Comparison of ENCODE assay signal across 1 cellular context in the genomic region with DNA sequence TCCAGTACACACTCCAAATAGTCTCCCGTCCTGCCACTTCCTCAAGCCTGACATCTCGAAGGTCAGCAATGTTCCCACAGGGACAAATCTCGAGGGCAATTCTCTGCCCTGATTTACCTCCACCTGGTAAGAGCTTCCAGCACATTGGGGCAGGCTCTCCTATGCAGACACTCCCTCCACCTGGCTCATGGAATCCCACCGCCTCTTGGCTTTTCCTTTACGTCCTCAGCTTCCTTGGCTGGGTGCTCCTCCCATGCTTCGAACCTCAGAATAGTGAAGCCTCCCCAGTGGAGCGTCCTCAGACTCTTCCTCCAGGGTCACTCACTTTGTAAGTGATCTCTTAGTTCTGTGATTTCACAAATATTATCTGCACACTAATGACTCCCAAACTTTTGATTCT.
TF ChIP-seq lines count a peak whose summit lies in the region.

No MANE protein-coding gene starts in this region.

TF ChIP-seq in GM23338, 12 proteins besides CTCF, POLR2A, EP300 and RAD21 (continued from another document):
- TF ChIP-seq, protein P1, sequence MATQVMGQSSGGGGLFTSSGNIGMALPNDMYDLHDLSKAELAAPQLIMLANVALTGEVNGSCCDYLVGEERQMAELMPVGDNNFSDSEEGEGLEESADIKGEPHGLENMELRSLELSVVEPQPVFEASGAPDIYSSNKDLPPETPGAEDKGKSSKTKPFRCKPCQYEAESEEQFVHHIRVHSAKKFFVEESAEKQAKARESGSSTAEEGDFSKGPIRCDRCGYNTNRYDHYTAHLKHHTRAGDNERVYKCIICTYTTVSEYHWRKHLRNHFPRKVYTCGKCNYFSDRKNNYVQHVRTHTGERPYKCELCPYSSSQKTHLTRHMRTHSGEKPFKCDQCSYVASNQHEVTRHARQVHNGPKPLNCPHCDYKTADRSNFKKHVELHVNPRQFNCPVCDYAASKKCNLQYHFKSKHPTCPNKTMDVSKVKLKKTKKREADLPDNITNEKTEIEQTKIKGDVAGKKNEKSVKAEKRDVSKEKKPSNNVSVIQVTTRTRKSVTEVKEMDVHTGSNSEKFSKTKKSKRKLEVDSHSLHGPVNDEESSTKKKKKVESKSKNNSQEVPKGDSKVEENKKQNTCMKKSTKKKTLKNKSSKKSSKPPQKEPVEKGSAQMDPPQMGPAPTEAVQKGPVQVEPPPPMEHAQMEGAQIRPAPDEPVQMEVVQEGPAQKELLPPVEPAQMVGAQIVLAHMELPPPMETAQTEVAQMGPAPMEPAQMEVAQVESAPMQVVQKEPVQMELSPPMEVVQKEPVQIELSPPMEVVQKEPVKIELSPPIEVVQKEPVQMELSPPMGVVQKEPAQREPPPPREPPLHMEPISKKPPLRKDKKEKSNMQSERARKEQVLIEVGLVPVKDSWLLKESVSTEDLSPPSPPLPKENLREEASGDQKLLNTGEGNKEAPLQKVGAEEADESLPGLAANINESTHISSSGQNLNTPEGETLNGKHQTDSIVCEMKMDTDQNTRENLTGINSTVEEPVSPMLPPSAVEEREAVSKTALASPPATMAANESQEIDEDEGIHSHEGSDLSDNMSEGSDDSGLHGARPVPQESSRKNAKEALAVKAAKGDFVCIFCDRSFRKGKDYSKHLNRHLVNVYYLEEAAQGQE (IDR thresholded peaks at IDR 0.05; ENCODE audit: unreplicated experiment), result no peak
- no peak for TF ChIP-seq EZH2phosphoT487 (IDR thresholded peaks at IDR 0.05; ENCODE audit: unreplicated experiment)
- TF ChIP-seq, protein P2, sequence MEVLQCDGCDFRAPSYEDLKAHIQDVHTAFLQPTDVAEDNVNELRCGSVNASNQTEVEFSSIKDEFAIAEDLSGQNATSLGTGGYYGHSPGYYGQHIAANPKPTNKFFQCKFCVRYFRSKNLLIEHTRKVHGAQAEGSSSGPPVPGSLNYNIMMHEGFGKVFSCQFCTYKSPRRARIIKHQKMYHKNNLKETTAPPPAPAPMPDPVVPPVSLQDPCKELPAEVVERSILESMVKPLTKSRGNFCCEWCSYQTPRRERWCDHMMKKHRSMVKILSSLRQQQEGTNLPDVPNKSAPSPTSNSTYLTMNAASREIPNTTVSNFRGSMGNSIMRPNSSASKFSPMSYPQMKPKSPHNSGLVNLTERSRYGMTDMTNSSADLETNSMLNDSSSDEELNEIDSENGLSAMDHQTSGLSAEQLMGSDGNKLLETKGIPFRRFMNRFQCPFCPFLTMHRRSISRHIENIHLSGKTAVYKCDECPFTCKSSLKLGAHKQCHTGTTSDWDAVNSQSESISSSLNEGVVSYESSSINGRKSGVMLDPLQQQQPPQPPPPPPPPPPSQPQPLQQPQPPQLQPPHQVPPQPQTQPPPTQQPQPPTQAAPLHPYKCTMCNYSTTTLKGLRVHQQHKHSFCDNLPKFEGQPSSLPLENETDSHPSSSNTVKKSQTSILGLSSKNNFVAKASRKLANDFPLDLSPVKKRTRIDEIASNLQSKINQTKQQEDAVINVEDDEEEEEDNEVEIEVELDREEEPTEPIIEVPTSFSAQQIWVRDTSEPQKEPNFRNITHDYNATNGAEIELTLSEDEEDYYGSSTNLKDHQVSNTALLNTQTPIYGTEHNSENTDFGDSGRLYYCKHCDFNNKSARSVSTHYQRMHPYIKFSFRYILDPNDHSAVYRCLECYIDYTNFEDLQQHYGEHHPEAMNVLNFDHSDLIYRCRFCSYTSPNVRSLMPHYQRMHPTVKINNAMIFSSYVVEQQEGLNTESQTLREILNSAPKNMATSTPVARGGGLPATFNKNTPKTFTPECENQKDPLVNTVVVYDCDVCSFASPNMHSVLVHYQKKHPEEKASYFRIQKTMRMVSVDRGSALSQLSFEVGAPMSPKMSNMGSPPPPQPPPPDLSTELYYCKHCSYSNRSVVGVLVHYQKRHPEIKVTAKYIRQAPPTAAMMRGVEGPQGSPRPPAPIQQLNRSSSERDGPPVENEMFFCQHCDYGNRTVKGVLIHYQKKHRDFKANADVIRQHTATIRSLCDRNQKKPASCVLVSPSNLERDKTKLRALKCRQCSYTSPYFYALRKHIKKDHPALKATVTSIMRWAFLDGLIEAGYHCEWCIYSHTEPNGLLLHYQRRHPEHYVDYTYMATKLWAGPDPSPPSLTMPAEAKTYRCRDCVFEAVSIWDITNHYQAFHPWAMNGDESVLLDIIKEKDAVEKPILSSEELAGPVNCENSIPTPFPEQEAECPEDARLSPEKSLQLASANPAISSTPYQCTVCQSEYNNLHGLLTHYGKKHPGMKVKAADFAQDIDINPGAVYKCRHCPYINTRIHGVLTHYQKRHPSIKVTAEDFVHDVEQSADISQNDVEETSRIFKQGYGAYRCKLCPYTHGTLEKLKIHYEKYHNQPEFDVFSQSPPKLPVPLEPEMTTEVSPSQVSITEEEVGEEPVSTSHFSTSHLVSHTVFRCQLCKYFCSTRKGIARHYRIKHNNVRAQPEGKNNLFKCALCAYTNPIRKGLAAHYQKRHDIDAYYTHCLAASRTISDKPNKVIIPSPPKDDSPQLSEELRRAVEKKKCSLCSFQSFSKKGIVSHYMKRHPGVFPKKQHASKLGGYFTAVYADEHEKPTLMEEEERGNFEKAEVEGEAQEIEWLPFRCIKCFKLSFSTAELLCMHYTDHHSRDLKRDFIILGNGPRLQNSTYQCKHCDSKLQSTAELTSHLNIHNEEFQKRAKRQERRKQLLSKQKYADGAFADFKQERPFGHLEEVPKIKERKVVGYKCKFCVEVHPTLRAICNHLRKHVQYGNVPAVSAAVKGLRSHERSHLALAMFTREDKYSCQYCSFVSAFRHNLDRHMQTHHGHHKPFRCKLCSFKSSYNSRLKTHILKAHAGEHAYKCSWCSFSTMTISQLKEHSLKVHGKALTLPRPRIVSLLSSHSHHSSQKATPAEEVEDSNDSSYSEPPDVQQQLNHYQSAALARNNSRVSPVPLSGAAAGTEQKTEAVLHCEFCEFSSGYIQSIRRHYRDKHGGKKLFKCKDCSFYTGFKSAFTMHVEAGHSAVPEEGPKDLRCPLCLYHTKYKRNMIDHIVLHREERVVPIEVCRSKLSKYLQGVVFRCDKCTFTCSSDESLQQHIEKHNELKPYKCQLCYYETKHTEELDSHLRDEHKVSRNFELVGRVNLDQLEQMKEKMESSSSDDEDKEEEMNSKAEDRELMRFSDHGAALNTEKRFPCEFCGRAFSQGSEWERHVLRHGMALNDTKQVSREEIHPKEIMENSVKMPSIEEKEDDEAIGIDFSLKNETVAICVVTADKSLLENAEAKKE (CRISPR knock-in tag; IDR thresholded peaks at IDR 0.05), result no peak
- no peak for TF ChIP-seq JUNB (IDR thresholded peaks at IDR 0.05; ENCODE audit: unreplicated experiment)
TF ChIP-seq in GM23338: peak in this region for 0.
